In genomic region chr9:137035507-137035834, GRCh38 we compare ENCODE assay signal across 8 cellular contexts.
DNase-seq lines count a peak whose midpoint lies in the region; ATAC-seq and TF ChIP-seq lines count a peak whose summit lies in the region.

No MANE protein-coding gene starts in this region.

- no peaks in the 10 kb centered on the region for H3K9me3 ChIP-seq in RWPE2 (ENCODE audit: severe bottlenecking)

- no peaks in the 10 kb centered on the region for H3K27me3 Mint-ChIP-seq in stimulated activated naive CD8-positive, alpha-beta T cell treated with anti-CD3 and anti-CD28 coated beads, Interleukin-15, amount 100 ng/mL, for 72 hours

- no peak for DNase-seq in stimulated activated naive CD8-positive, alpha-beta T cell treated with anti-CD3 and anti-CD28 coated beads, Interleukin-15, amount 100 ng/mL, for 72 hours
- no peak for DNase-seq in stimulated activated naive CD8-positive, alpha-beta T cell treated with anti-CD3 and anti-CD28 coated beads, Interleukin-15, Interleukin-2, amounts not matched to agents 100 U/mL and 50 U/mL, for 24 hours
- DNase-seq in RWPE2 (ENCODE audit: low spot score), result no peak
- peak; percentile 40 for DNase-seq in iPS-NIHi7 (ENCODE audit: extremely low spot score)
- DNase-seq in NOMO-1 treated with dmso at 0.1 percent for 144 hours (lab: John Stamatoyannopoulos, UW; ENCODE audit: unreplicated experiment), result no peak

- H3K27ac ChIP-seq in RWPE2 (ENCODE audit: poor library complexity, severe bottlenecking), result no peak overlapping the region

- H3K9me3 Mint-ChIP-seq in stimulated activated naive CD8-positive, alpha-beta T cell treated with anti-CD3 and anti-CD28 coated beads, Interleukin-15, amount 100 ng/mL, for 72 hours, result no peaks in the 10 kb centered on the region

- ATAC-seq in stimulated activated naive CD8-positive, alpha-beta T cell treated with anti-CD3 and anti-CD28 coated beads, Interleukin-15, amount 100 ng/mL, for 72 hours, result no peak
- ATAC-seq in stimulated activated naive CD8-positive, alpha-beta T cell treated with anti-CD3 and anti-CD28 coated beads, Interleukin-15, Interleukin-2, amounts not matched to agents 100 U/mL and 50 U/mL, for 24 hours, result no peak
- ATAC-seq in RWPE2 (ENCODE audit: low read depth) (peak; percentile 20), GM21737 (IDR thresholded peaks at IDR 0.05; ENCODE audit: unreplicated experiment) (no peak), GM19023 (IDR thresholded peaks at IDR 0.05; ENCODE audit: unreplicated experiment) (no peak), HG03521 (IDR thresholded peaks at IDR 0.05; ENCODE audit: unreplicated experiment) (no peak)

- H3K4me3 ChIP-seq in RWPE2 (ENCODE audit: severe bottlenecking), result no peak overlapping the region

- H3K4me1 ChIP-seq in RWPE2 (ENCODE audit: insufficient read depth, poor library complexity, severe bottlenecking), result peaks cover 4% of the 10 kb centered on the region

- peak overlapping the region in 1 of 2 donors; percentile 78 for H3K27ac Mint-ChIP-seq in stimulated activated naive CD8-positive, alpha-beta T cell treated with anti-CD3 and anti-CD28 coated beads, Interleukin-15, amount 100 ng/mL, for 72 hours

- peaks cover 52% of the 10 kb centered on the region for H3K4me1 Mint-ChIP-seq in stimulated activated naive CD8-positive, alpha-beta T cell treated with anti-CD3 and anti-CD28 coated beads, Interleukin-15, amount 100 ng/mL, for 72 hours

- no peaks in the 10 kb centered on the region for H3K27me3 ChIP-seq in RWPE2 (ENCODE audit: insufficient read depth, poor library complexity, severe bottlenecking)

- peak overlapping the region; percentile 76 to 83 for H3K4me3 Mint-ChIP-seq in stimulated activated naive CD8-positive, alpha-beta T cell treated with anti-CD3 and anti-CD28 coated beads, Interleukin-15, amount 100 ng/mL, for 72 hours

- peak; percentile 69 for TF ChIP-seq CTCF in RWPE2 (IDR thresholded peaks at IDR 0.05; ENCODE audit: poor library complexity, severe bottlenecking)

- H3K36me3 ChIP-seq in RWPE2 (ENCODE audit: low read depth), result peaks cover 9% of the 10 kb centered on the region
